8 cellular contexts compared by ENCODE assay signal in the genomic region with DNA sequence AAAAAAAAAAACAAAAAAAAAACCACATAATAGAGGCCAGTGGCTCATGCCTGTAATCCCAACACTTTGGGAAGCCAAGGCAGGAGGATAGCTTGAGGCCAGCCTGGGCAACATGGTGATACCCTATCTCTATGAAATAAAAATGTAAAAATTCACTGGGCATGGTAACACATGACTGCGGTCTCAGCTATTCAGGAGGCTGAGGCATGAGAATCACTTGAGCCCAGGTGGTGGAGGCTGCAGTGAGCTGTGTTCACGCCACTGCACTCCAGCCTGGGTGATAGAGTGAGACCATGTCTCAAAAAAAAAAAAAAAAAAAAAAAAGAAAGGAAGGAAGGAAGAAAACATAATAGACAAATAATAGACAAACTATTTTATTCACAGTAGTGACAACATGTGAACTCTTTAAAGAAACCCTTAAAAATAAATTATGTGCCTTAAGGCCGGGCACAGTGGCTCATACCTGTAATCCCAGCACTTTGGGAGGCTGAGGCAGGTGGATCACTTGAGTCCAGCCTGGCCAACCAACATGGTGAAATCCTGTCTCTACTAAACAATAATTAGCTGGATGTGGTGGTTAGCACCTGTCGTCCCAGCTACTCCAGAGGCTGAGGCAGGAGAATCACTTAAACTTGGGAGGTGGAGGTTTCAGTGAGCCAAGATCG. TPM values are rescaled to one million over a fixed set of nuclear protein-coding genes. Genes with fewer than 3 reads are reported as not detected.
DNase-seq lines count a peak whose midpoint lies in the region; ATAC-seq and TF ChIP-seq lines count a peak whose summit lies in the region.
"Not testable (repeated sequence)": the region's sequence is repeated elsewhere in the genome, so short reads cannot be mapped to it uniquely, and the experiment has no call there.
"Had no signal": no experiment of that assay in that cellular context is flagged by ENCODE, and none has a peak within 500 bp of the region (broad histone marks: within the 10 kb centered on the region; RNA-seq: fewer than 3 reads in every experiment).

No MANE protein-coding gene starts in this region.

- H3K27ac ChIP-seq in gastroesophageal sphincter: peak overlapping the region; percentile 69 to 98 (median 92)
- peak overlapping the region; percentile 100 for H3K27ac ChIP-seq in stomach smooth muscle (ENCODE audit: low read length)

- H3K9me3 ChIP-seq in gastroesophageal sphincter; stomach smooth muscle (ENCODE audit: control insufficient read depth in 2 of 2, low read length in 2 of 2): not testable (repeated sequence)

- H3K36me3 Mint-ChIP-seq in activated CD8-positive, alpha-beta T cell treated with anti-CD3 and anti-CD28 coated beads, Interleukin-2, amount 10 ng/mL, durations not matched to agents 7 days and 5 days (ENCODE audit: low read depth): not testable (repeated sequence)
- peaks cover 34% of the 10 kb centered on the region for H3K36me3 Mint-ChIP-seq in chondrocyte (ENCODE audit: low read depth)
- peaks cover 21% of the 10 kb centered on the region for H3K36me3 Mint-ChIP-seq in osteocyte (ENCODE audit: unreplicated experiment)

- not testable (repeated sequence) for H3K27ac Mint-ChIP-seq in activated CD8-positive, alpha-beta T cell treated with anti-CD3 and anti-CD28 coated beads, Interleukin-2, amount 10 ng/mL, durations not matched to agents 7 days and 5 days; osteocyte (ENCODE audit: unreplicated experiment)
- H3K27ac Mint-ChIP-seq in chondrocyte (ENCODE audit: unreplicated experiment): peak overlapping the region; percentile 51

- not testable (repeated sequence) for TF ChIP-seq EP300 in gastroesophageal sphincter (IDR thresholded peaks at IDR 0.05)

- H3K9ac ChIP-seq in stomach smooth muscle (ENCODE audit: low read length in 2 of 2): not testable (repeated sequence)

- CTCF ChIA-PET in activated CD8-positive, alpha-beta T cell treated with anti-CD3 and anti-CD28 coated beads, Interleukin-2, amount 10 ng/mL, durations not matched to agents 7 days and 5 days (lab: Charles Lee): interaction anchor here (1.6 kb wide), 1 partner anchor 247 kb away, joined by 3 read pairs; no protein-coding TSS in a partner anchor

- not testable (repeated sequence) for TF ChIP-seq CTCF in chondrocyte (IDR thresholded peaks at IDR 0.05); gastroesophageal sphincter (IDR thresholded peaks at IDR 0.05); osteocyte (IDR thresholded peaks at IDR 0.05)

- H3K36me3 ChIP-seq in gastroesophageal sphincter: peaks cover 3 to 72% of the 10 kb centered on the region in 2 donors
- peaks cover 61 to 66% of the 10 kb centered on the region in 2 donors for H3K36me3 ChIP-seq in stomach smooth muscle (ENCODE audit: control insufficient read depth in 2 of 2, insufficient read depth in 2 of 2, low read length in 2 of 2)

- H3K4me1 Mint-ChIP-seq in activated CD8-positive, alpha-beta T cell treated with anti-CD3 and anti-CD28 coated beads, Interleukin-2, amount 10 ng/mL, durations not matched to agents 7 days and 5 days (ENCODE audit: low read depth): peaks cover 15% of the 10 kb centered on the region
- peaks cover 59% of the 10 kb centered on the region for H3K4me1 Mint-ChIP-seq in chondrocyte (ENCODE audit: low read depth)
- peaks cover 27% of the 10 kb centered on the region for H3K4me1 Mint-ChIP-seq in osteocyte (ENCODE audit: unreplicated experiment)

- TF ChIP-seq POLR2A in gastroesophageal sphincter (IDR thresholded peaks at IDR 0.05): not testable (repeated sequence)

- H3K4me3 Mint-ChIP-seq in activated CD8-positive, alpha-beta T cell treated with anti-CD3 and anti-CD28 coated beads, Interleukin-2, amount 10 ng/mL, durations not matched to agents 7 days and 5 days; chondrocyte (ENCODE audit: unreplicated experiment); osteocyte (ENCODE audit: unreplicated experiment): not testable (repeated sequence)

- H3K27me3 Mint-ChIP-seq in activated CD8-positive, alpha-beta T cell treated with anti-CD3 and anti-CD28 coated beads, Interleukin-2, amount 10 ng/mL, durations not matched to agents 7 days and 5 days (ENCODE audit: low read depth); chondrocyte (ENCODE audit: low read depth); osteocyte (ENCODE audit: unreplicated experiment): not testable (repeated sequence)

- H3K27me3 ChIP-seq in gastroesophageal sphincter; stomach smooth muscle (ENCODE audit: control insufficient read depth in 1 of 2, insufficient read depth in 2 of 2, low read length in 2 of 2): not testable (repeated sequence)

- not testable (repeated sequence) for ATAC-seq in activated CD8-positive, alpha-beta T cell treated with anti-CD3 and anti-CD28 coated beads, Interleukin-2, amount 10 ng/mL, durations not matched to agents 7 days and 5 days; gastroesophageal sphincter

- H3K4me3 ChIP-seq in gastroesophageal sphincter; stomach smooth muscle (ENCODE audit: low read length in 2 of 2): not testable (repeated sequence)

- POLR2A ChIA-PET in activated CD8-positive, alpha-beta T cell treated with anti-CD3 and anti-CD28 coated beads, Interleukin-2, amount 10 ng/mL, durations not matched to agents 7 days and 5 days (lab: Charles Lee): not testable (repeated sequence)

- peak; percentile 2 for DNase-seq in activated CD8-positive, alpha-beta T cell treated with anti-CD3 and anti-CD28 coated beads, Interleukin-2, amount 10 ng/mL, durations not matched to agents 7 days and 5 days
- DNase-seq in chondrocyte (ENCODE audit: low spot score): not testable (repeated sequence)
- peak; percentile 15 for DNase-seq in osteocyte (ENCODE audit: extremely low spot score, unreplicated experiment)

- H3K4me1 ChIP-seq in gastroesophageal sphincter (peaks cover 0 to 84% (median 0%) of the 10 kb centered on the region in 3 donors), stomach smooth muscle (ENCODE audit: control insufficient read depth, insufficient read depth, low read length) (peaks cover 46% of the 10 kb centered on the region)

- H3K9me3 Mint-ChIP-seq in activated CD8-positive, alpha-beta T cell treated with anti-CD3 and anti-CD28 coated beads, Interleukin-2, amount 10 ng/mL, durations not matched to agents 7 days and 5 days (ENCODE audit: insufficient read depth); chondrocyte (ENCODE audit: low read depth); osteocyte (ENCODE audit: unreplicated experiment): not testable (repeated sequence)

- 39 to 58% methylated on average over 3 to 4 of the region's 5 CpGs for WGBS in gastroesophageal sphincter (ENCODE audit: low coverage in 1 of 2), 2 donors

RNA-seq across cellular contexts. Expression of gene ACTG2, which starts 11.3 kb away (rescaled TPM):
- under 1 TPM in 1 of 2 experiments, not detected in 1; 0.81 TPM for total RNA-seq in activated CD8-positive, alpha-beta T cell treated with anti-CD3 and anti-CD28 coated beads, Interleukin-2, amount 10 ng/mL, durations not matched to agents 7 days and 5 days
- total RNA-seq in chondrocyte (173 to 1,480 TPM (median 1,439 TPM) in 3 replicates), gastroesophageal sphincter (1,000 to 10,000 TPM; 2,261 to 5,929 (median 3,123) TPM), osteocyte (190 and 191 TPM in 2 replicates)
- total RNA-seq: CD4-positive, alpha-beta memory T cell; CD8-positive, alpha-beta memory T cell; G401 had no signal

RNA-seq across cellular contexts. Expression of gene DGUOK, which starts 22.6 kb away (rescaled TPM):
- 10 to 100 TPM; 71.5 to 72.1 TPM for total RNA-seq in activated CD8-positive, alpha-beta T cell treated with anti-CD3 and anti-CD28 coated beads, Interleukin-2, amount 10 ng/mL, durations not matched to agents 7 days and 5 days
- total RNA-seq in chondrocyte: 58.1 to 60.8 TPM (median 58.9 TPM) in 3 replicates
- 10 to 100 TPM; 32.6 to 61.3 (median 38.6) TPM for total RNA-seq in gastroesophageal sphincter
- total RNA-seq in osteocyte: 63.9 and 64.8 TPM in 2 replicates

Comparison
In these comparisons a context has a peak if more than half of its experiments do, and no peak if none do; other contexts are left out.
1. RNA of gene ACTG2, which starts 11.3 kb away (total RNA-seq): 2,261 to 5,929 TPM in gastroesophageal sphincter, 173 to 1,480 TPM in chondrocyte and 190 to 191 TPM in osteocyte; 0.81 TPM in activated CD8-positive, alpha-beta T cell treated with anti-CD3 and anti-CD28 coated beads, Interleukin-2, amount 10 ng/mL, durations not matched to agents 7 days and 5 days; every median in the first group is over 10 times any median in the second.